ENCODE assay signal across 13 cellular contexts in the genomic region with DNA sequence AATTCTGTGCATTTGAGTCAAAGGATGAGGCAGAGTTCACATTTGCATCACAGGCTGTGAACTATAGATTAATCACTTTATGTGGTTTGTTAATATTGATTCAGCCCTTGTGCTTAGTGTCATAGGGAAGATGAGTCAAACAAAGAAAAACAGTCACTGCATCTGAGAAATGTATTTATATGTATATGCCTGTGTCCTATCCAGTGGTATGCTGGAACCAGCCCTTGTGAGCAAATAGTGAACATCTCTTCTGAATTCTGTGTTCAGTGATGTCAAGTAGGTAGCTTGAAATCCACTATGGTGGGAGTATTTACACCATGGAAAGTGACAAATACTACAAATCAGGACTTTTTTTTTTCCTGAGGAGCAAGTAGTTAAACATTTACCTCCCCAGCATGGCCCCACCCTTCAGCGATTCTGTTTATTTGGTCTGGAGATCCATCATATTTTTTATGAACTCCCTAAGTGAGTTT.
DNase-seq lines count a peak whose midpoint lies in the region; TF ChIP-seq lines count a peak whose summit lies in the region.
"Had no signal": no experiment of that assay in that cellular context is flagged by ENCODE, and none has a peak within 500 bp of the region (broad histone marks: within the 10 kb centered on the region; RNA-seq: fewer than 3 reads in every experiment).

No MANE protein-coding gene starts in this region.

- H3K27me3 ChIP-seq in PC-9 (ENCODE audit: insufficient read depth, low read depth) = no peaks in the 10 kb centered on the region
- H3K27me3 ChIP-seq: SJCRH30, vagina had no signal

- peak; percentile 23 for DNase-seq in stimulated activated CD4-positive, alpha-beta T cell treated with anti-CD3 and anti-CD28 coated beads, Interleukin-1b, Interleukin-23, amount 100 ng/mL, for 48 hours
- DNase-seq in stimulated activated CD4-positive, alpha-beta T cell treated with anti-CD3 and anti-CD28 coated beads, Interleukin-2, amount 100 ng/mL, for 48 hours = no peak
- DNase-seq in RKO (ENCODE audit: low spot score) (peak; percentile 91), foreskin fibroblast (peak; percentile 56 to 75), mucosa of gallbladder (ENCODE audit: low spot score) (no peak), PC-9 (no peak), cerebellum (ENCODE audit: low spot score) (no peak)
- DNase-seq in NK-92 treated with Interleukin-12 subunit alpha and Interleukin-12 subunit beta, amount 100 ng/mL, for 24 hours (lab: John Stamatoyannopoulos, UW) = no peak
- DNase-seq: NCI-H2081; SJCRH30; stimulated activated CD4-positive, alpha-beta T cell treated with anti-CD3 and anti-CD28 coated beads, Interleukin-4, amount 100 ng/mL, for 24 hours; stimulated activated naive B cell treated with anti-CD40 and anti-IgM and Interleukin-4, amounts not matched to agents 10 μg/mL and 1 μg/mL and 100 μg/mL, for 72 hours had no signal

- H3K4me3 ChIP-seq in foreskin fibroblast (ENCODE audit: low read depth in 1 of 2, low read length in 2 of 2) (no peak overlapping the region), PC-9 (no peak overlapping the region)
- H3K4me3 ChIP-seq: SJCRH30, vagina had no signal

- POLR2A ChIA-PET in PC-9 (lab: Charles Lee; ENCODE audit: unreplicated experiment) = no interaction called here

- no peak for TF ChIP-seq CTCF in foreskin fibroblast (IDR thresholded peaks at IDR 0.05; ENCODE audit: low read depth, low read length)
- TF ChIP-seq CTCF in PC-9 (conservative IDR thresholded peaks at IDR 0.05) = no peak

- H3K36me3 ChIP-seq in PC-9 (ENCODE audit: low read depth) = peaks cover 24% of the 10 kb centered on the region
- H3K36me3 ChIP-seq: vagina had no signal

- H3K9me3 ChIP-seq in PC-9 (ENCODE audit: insufficient read depth, low read depth) = no peaks in the 10 kb centered on the region
- H3K9me3 ChIP-seq: SJCRH30, vagina had no signal

- CTCF ChIA-PET in PC-9 (lab: Charles Lee) = no interaction called here

- H2AFZ ChIP-seq in PC-9 = no peak overlapping the region

- peaks cover 54% of the 10 kb centered on the region for H3F3A ChIP-seq in PC-9 (ENCODE audit: insufficient read depth, low read depth)

- H3K4me2 ChIP-seq in PC-9 = no peak overlapping the region

- H3K27ac ChIP-seq in PC-9 = no peak overlapping the region
- H3K27ac ChIP-seq: SJCRH30, vagina had no signal

- no TSS peak for BruUV-seq in PC-9 (replicated peaks; lab: Mats Ljungman, UMichigan)

- H4K20me1 ChIP-seq in PC-9 (ENCODE audit: insufficient read depth) = peaks cover 13% of the 10 kb centered on the region

- H3K4me1 ChIP-seq in PC-9 (replicated peaks; ENCODE audit: insufficient read depth) = peaks cover 26% of the 10 kb centered on the region

- no peaks in the 10 kb centered on the region for H3K9me2 ChIP-seq in PC-9 (ENCODE audit: insufficient read depth)

- intact Hi-C loops in PC-9 (cut with micrococcal nuclease; ENCODE audit: unreplicated experiment) = no loop called here

- H3K79me2 ChIP-seq in PC-9 (ENCODE audit: low read depth) = peaks cover 33% of the 10 kb centered on the region

Comparison
In these comparisons a context has a peak if more than half of its experiments do, and no peak if none do; other contexts are left out.
1. DNase-seq: peak in stimulated activated CD4-positive, alpha-beta T cell treated with anti-CD3 and anti-CD28 coated beads, Interleukin-1b, Interleukin-23, amount 100 ng/mL, for 48 hours (single experiment), RKO (single experiment) and foreskin fibroblast (2 of 2); none in stimulated activated CD4-positive, alpha-beta T cell treated with anti-CD3 and anti-CD28 coated beads, Interleukin-2, amount 100 ng/mL, for 48 hours (0 of 2), mucosa of gallbladder (single experiment), NK-92 treated with Interleukin-12 subunit alpha and Interleukin-12 subunit beta, amount 100 ng/mL, for 24 hours (single experiment), PC-9 (0 of 2) and cerebellum (single experiment).